1 cellular context compared by ENCODE assay signal in the genomic region with DNA sequence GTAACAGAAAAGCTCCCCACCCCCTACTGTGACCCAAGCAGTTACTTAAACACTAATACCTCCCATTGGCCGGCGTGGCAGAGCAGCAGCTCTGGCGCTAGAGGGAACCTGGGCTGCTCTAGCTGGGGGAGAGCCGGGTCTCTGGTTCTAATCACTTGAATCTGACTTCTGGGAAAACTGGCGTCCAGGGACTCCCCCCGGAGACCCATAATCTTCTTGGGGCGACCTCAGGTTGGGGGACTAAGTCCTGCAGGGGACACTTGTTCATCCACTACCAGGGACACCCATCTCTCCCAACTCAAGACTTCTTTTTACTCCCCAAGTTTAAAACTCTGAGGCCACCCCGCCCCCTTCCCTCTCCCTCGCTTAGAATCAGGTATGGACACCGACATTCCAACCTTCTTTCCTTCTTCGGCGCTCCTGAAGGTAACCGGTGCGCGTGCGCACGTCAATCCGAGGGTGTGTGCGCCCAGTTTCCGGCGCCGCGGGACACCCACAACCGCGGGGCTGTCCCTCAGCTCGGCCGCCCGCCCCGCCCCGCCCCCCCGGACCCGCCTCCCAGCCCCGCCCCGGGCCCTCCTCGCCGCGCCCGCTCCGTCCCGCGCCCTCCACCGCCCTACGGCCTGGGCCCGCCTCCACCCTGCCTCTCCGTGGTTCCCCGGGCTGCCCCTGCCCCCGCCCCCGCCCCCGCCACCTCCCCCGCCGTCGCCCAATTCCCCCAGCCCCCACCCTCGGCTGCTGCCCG.
TF ChIP-seq lines count a peak whose summit lies in the region.

Gene ERICH2 (plus strand): TSS at position 75 of the 745 bp plus-strand sequence. CDS start 304 bp downstream, at position 379.

TF ChIP-seq in H1, 55 proteins besides CTCF, POLR2A, EP300 and RAD21 (continued from another document):
- TF ChIP-seq ASH2L (IDR thresholded peaks at IDR 0.05; ENCODE audit: low read length) = peak; percentile 75
- TF ChIP-seq, protein P1, sequence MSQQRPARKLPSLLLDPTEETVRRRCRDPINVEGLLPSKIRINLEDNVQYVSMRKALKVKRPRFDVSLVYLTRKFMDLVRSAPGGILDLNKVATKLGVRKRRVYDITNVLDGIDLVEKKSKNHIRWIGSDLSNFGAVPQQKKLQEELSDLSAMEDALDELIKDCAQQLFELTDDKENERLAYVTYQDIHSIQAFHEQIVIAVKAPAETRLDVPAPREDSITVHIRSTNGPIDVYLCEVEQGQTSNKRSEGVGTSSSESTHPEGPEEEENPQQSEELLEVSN (IDR thresholded peaks at IDR 0.05) = no peak
- TF ChIP-seq EGR1 (IDR thresholded peaks at IDR 0.05; ENCODE audit: borderline replicate concordance, low read depth, low read length) = no peak
- TF ChIP-seq SIX5 (IDR thresholded peaks at IDR 0.05; ENCODE audit: low read depth, low read length) = no peak
- peak; percentile 38 for TF ChIP-seq PHF8 (conservative IDR thresholded peaks at IDR 0.05; ENCODE audit: low read depth, low read length)
- peak; percentile 81 for TF ChIP-seq NRF1 (IDR thresholded peaks at IDR 0.05; ENCODE audit: low read depth, low read length)
- TF ChIP-seq MAX (IDR thresholded peaks at IDR 0.05) = peak; percentile 17; the same call in 1 of the 2 replicates
- TF ChIP-seq CEBPB (IDR thresholded peaks at IDR 0.05; ENCODE audit: low read depth, low read length) = no peak
- no peak for TF ChIP-seq HDAC6 (IDR thresholded peaks at IDR 0.05; ENCODE audit: low read depth, low read length)
- TF ChIP-seq SIN3A (conservative IDR thresholded peaks at IDR 0.05 in 1 of 2, IDR thresholded peaks at IDR 0.05 in 1 of 2; ENCODE audit: low read depth in 1 of 2, low read length in 2 of 2) = peak in 1 of 2 experiments; percentile 41; a peak in 1 of 4 replicates
- peak; percentile 3 for TF ChIP-seq KDM4A (IDR thresholded peaks at IDR 0.05; ENCODE audit: low read depth, low read length, severe bottlenecking)
- TF ChIP-seq TEAD4 (IDR thresholded peaks at IDR 0.05; ENCODE audit: low read depth, low read length) = peak; percentile 88
TF ChIP-seq in H1: peak in this region for 7.
